9 cellular contexts compared by ENCODE assay signal in genomic region chr22:17570851-17571631, GRCh38. TPM values are rescaled to one million over a fixed set of nuclear protein-coding genes. Genes with fewer than 3 reads are reported as not detected.
DNase-seq lines count a peak whose midpoint lies in the region; ATAC-seq and TF ChIP-seq lines count a peak whose summit lies in the region.
"Had no signal": no experiment of that assay in that cellular context is flagged by ENCODE, and none has a peak within 500 bp of the region (broad histone marks: within the 10 kb centered on the region; RNA-seq: fewer than 3 reads in every experiment).

No MANE protein-coding gene starts in this region.

- H4K91ac ChIP-seq in trophoblast cell (ENCODE audit: low read depth, low read length) = peak overlapping the region; percentile 9

- peak; percentile 88 to 92 for ATAC-seq in left cardiac atrium

- H3K14ac ChIP-seq in trophoblast cell (ENCODE audit: low read length) = no peak overlapping the region

- no TSS peak for BruUV-seq in OCI-LY7 (replicated peaks; lab: Mats Ljungman, UMichigan)

- H3K79me2 ChIP-seq in trophoblast cell (ENCODE audit: control insufficient read depth, insufficient read depth, low read length, poor library complexity) (peaks cover under 1% of the 10 kb centered on the region), MM.1S (ENCODE audit: low read length) (no peaks in the 10 kb centered on the region), OCI-LY7 (ENCODE audit: insufficient read depth, low read depth, low read length) (no peaks in the 10 kb centered on the region)

- intact Hi-C loops in left cardiac atrium (cut with DNase I) (no loop called here), OCI-LY7 (cut with micrococcal nuclease; ENCODE audit: unreplicated experiment) (no loop called here)

- no peaks in the 10 kb centered on the region for H3K79me1 ChIP-seq in trophoblast cell (ENCODE audit: low read length)

- no peak overlapping the region for H3K18ac ChIP-seq in trophoblast cell (ENCODE audit: low read length)

- H2BK5ac ChIP-seq in trophoblast cell (ENCODE audit: low read depth, low read length, poor library complexity) = no peak overlapping the region

- H2BK12ac ChIP-seq in trophoblast cell (ENCODE audit: low read length) = no peak overlapping the region

- no peak overlapping the region for H4K12ac ChIP-seq in trophoblast cell (ENCODE audit: low read depth, low read length)

- no peak overlapping the region for H3K27ac ChIP-seq in trophoblast cell (ENCODE audit: low read depth, low read length)
- H3K27ac ChIP-seq in MM.1S (ENCODE audit: low read length) = no peak overlapping the region
- no peak overlapping the region for H3K27ac ChIP-seq in OCI-LY7 (ENCODE audit: low read depth, low read length, poor library complexity, severe bottlenecking)

- H3K4me2 ChIP-seq in trophoblast cell (ENCODE audit: low read length) (no peak overlapping the region), MM.1S (ENCODE audit: low read depth, low read length) (no peak overlapping the region), OCI-LY7 (ENCODE audit: low read length) (no peak overlapping the region)

- H3F3A ChIP-seq in MM.1S (ENCODE audit: insufficient read depth, low read length) = no peaks in the 10 kb centered on the region

- H3K4me1 ChIP-seq in trophoblast cell (ENCODE audit: control insufficient read depth in 1 of 2, insufficient read depth in 2 of 2, low read length in 2 of 2) = peaks cover 16 to 20% of the 10 kb centered on the region in 2 experiments
- H3K4me1 ChIP-seq in MM.1S (ENCODE audit: low read length) = no peaks in the 10 kb centered on the region
- no peaks in the 10 kb centered on the region for H3K4me1 ChIP-seq in OCI-LY7 (ENCODE audit: insufficient read depth, low read length, poor library complexity, severe bottlenecking)

- TF ChIP-seq CTCF in BJ (IDR thresholded peaks at IDR 0.05; ENCODE audit: insufficient read depth, low read depth, low read length) = no peak
- TF ChIP-seq CTCF in astrocyte of the cerebellum (IDR thresholded peaks at IDR 0.05; ENCODE audit: low read depth, low read length, missing control alignments) = no peak
- TF ChIP-seq CTCF in GM13977 (IDR thresholded peaks at IDR 0.05; ENCODE audit: extremely low read depth, insufficient read depth, missing control alignments) = no peak
- TF ChIP-seq CTCF in MM.1S (IDR thresholded peaks at IDR 0.05; ENCODE audit: low read length) = no peak
- TF ChIP-seq CTCF in OCI-LY7 (conservative IDR thresholded peaks at IDR 0.05; ENCODE audit: low read length) = no peak

- H3K9me3 ChIP-seq in trophoblast cell (ENCODE audit: insufficient read depth, low read depth, low read length) (no peaks in the 10 kb centered on the region), MM.1S (replicated peaks; ENCODE audit: insufficient read depth, low read length) (no peaks in the 10 kb centered on the region), OCI-LY7 (ENCODE audit: low read length) (no peaks in the 10 kb centered on the region)

- H3K9ac ChIP-seq in trophoblast cell (ENCODE audit: low read length) (no peak overlapping the region), MM.1S (ENCODE audit: low read length) (no peak overlapping the region)

- no peak overlapping the region for H2BK120ac ChIP-seq in trophoblast cell (ENCODE audit: insufficient read depth, low read length, poor library complexity)

- CTCF ChIA-PET in BJ (lab: Yijun Ruan, JAX) (interaction anchor here (0.7 to 1.6 kb wide), 3 partner anchors 12 to 259 kb away, joined by 3 to 5 read pairs (median 3); no protein-coding TSS in a partner anchor), OCI-LY7 (lab: Charles Lee; ENCODE audit: unreplicated experiment) (no interaction called here)

- H2AK5ac ChIP-seq in trophoblast cell (ENCODE audit: low read length) = no peak overlapping the region

- WGBS in trophoblast cell (ENCODE audit: extremely low coverage, insufficient coverage, insufficient read length) = no CpG with 5 or more reads among the region's 21 CpGs

- H4K20me1 ChIP-seq in MM.1S (ENCODE audit: insufficient read depth, low read length) (no peaks in the 10 kb centered on the region), OCI-LY7 (ENCODE audit: insufficient read depth, low read length) (no peaks in the 10 kb centered on the region)

- POLR2A ChIA-PET in BJ (lab: Charles Lee) (interaction anchor here (0.6 kb wide), 1 partner anchor 18 kb away, joined by 5 read pairs; no protein-coding TSS in a partner anchor), OCI-LY7 (lab: Charles Lee) (no interaction called here)

- no peaks in the 10 kb centered on the region for H3K9me2 ChIP-seq in MM.1S (replicated peaks; ENCODE audit: insufficient read depth, low read length)
- H3K9me2 ChIP-seq in OCI-LY7 (ENCODE audit: insufficient read depth, low read length) = no peaks in the 10 kb centered on the region

- in situ Hi-C loops in astrocyte of the cerebellum (cut with HindIII; ENCODE audit: low sequenced_read_pairs) = no loop called here
- in situ Hi-C loops in GM13977 (cut with MboI; ENCODE audit: low pct_unique_long_range_greater_than_20kb, low sequenced_read_pairs, unreplicated experiment) = no loop called here

- H3K36me3 ChIP-seq in BJ (ENCODE audit: control insufficient read depth, insufficient read depth, low read length) = peaks cover 1% of the 10 kb centered on the region; the same call in 1 of the 2 replicates
- no peaks in the 10 kb centered on the region for H3K36me3 ChIP-seq in trophoblast cell (ENCODE audit: control insufficient read depth in 1 of 2, insufficient read depth in 2 of 2, low read length in 2 of 2)
- H3K36me3 ChIP-seq in MM.1S (replicated peaks; ENCODE audit: insufficient read depth, low read length) = no peaks in the 10 kb centered on the region
- no peaks in the 10 kb centered on the region for H3K36me3 ChIP-seq in OCI-LY7 (ENCODE audit: insufficient read depth, low read length)

- H4K8ac ChIP-seq in trophoblast cell (ENCODE audit: low read depth, low read length) = no peak overlapping the region

- H3K4me3 ChIP-seq in BJ (ENCODE audit: low read depth, low read length) (peak overlapping the region; percentile 45), astrocyte of the cerebellum (ENCODE audit: low read depth, low read length) (peak overlapping the region; percentile 19), trophoblast cell (ENCODE audit: low read depth, low read length) (no peak overlapping the region), MM.1S (ENCODE audit: low read length) (no peak overlapping the region), OCI-LY7 (ENCODE audit: low read depth, low read length, poor library complexity, severe bottlenecking) (no peak overlapping the region)

- H2AFZ ChIP-seq in trophoblast cell (ENCODE audit: insufficient read depth, low read length, poor library complexity) = no peak overlapping the region
- no peak overlapping the region for H2AFZ ChIP-seq in MM.1S (ENCODE audit: low read length)
- no peak overlapping the region for H2AFZ ChIP-seq in OCI-LY7 (ENCODE audit: low read length)

- DNase-seq in BJ (ENCODE audit: low read depth) = peak; percentile 49
- DNase-seq in astrocyte of the cerebellum (ENCODE audit: low read depth) = peak; percentile 64
- peak; percentile 90 for DNase-seq in left cardiac atrium
- peak in 1 of 2 donors; percentile 33 for DNase-seq in trophoblast cell
- DNase-seq in NCI-H345 treated with DMSO at 0.1 percent for 48 hours (lab: John Stamatoyannopoulos, UW; ENCODE audit: unreplicated experiment) = no peak
- no peak for DNase-seq in GM13977 (ENCODE audit: low spot score)
- no peak for DNase-seq in MM.1S
- no peak for DNase-seq in OCI-LY7 (ENCODE audit: low spot score)
- DNase-seq: NCI-H2171 had no signal

- no peak overlapping the region for H3K23ac ChIP-seq in trophoblast cell (ENCODE audit: low read length)

- H3K27me3 ChIP-seq in BJ (ENCODE audit: control insufficient read depth, insufficient read depth, low read length) = no peaks in the 10 kb centered on the region
- no peaks in the 10 kb centered on the region for H3K27me3 ChIP-seq in trophoblast cell (ENCODE audit: insufficient read depth, low read length)
- H3K27me3 ChIP-seq in MM.1S (replicated peaks; ENCODE audit: insufficient read depth, low read length) = no peaks in the 10 kb centered on the region; the same call in 1 of the 2 replicates

- no peak overlapping the region for H3K4ac ChIP-seq in trophoblast cell (ENCODE audit: low read depth, low read length)

RNA-seq across cellular contexts. Expression of gene SLC25A18, which starts 7.7 kb away (rescaled TPM):
- 0.07 TPM in 1 of 2 replicates, not detected in the other for polyA plus RNA-seq in BJ (2011; rRNA removed)
- polyA minus RNA-seq in BJ (2011; rRNA and poly(A)+ RNA removed) = not detected in 2 replicates
- total RNA-seq in left cardiac atrium = 1 to 10 TPM; 1.6 to 3.6 TPM
- polyA plus RNA-seq in trophoblast cell (2013) = 0.31 and 0.37 TPM in 2 replicates
- not detected in 2 replicates for total RNA-seq in OCI-LY7 (2014; rRNA removed; shearing (Covaris generic))
- not detected in 2 replicates for total RNA-seq in OCI-LY7 (2022)

RNA-seq across cellular contexts. Expression of gene ATP6V1E1, which starts 57.5 kb away (rescaled TPM):
- 140 and 160 TPM in 2 replicates for polyA plus RNA-seq in BJ (2011; rRNA removed)
- 39.6 and 51.1 TPM in 2 replicates for polyA minus RNA-seq in BJ (2011; rRNA and poly(A)+ RNA removed)
- total RNA-seq in left cardiac atrium = 100 to 1,000 TPM; 142 to 191 TPM
- 173 and 177 TPM in 2 replicates for polyA plus RNA-seq in trophoblast cell (2013)
- total RNA-seq in OCI-LY7 (2014; rRNA removed; shearing (Covaris generic)) = 82.2 and 86.5 TPM in 2 replicates
- 100 and 108 TPM in 2 replicates for total RNA-seq in OCI-LY7 (2022)

Comparison
In these comparisons a context has a peak if more than half of its experiments do, and no peak if none do; other contexts are left out.
1. DNase-seq: peak in BJ (single experiment), astrocyte of the cerebellum (single experiment) and left cardiac atrium (single experiment); none in NCI-H345 treated with DMSO at 0.1 percent for 48 hours (single experiment), GM13977 (single experiment), MM.1S (single experiment) and OCI-LY7 (single experiment).
2. H3K4me3 ChIP-seq: peak in BJ (single experiment) and astrocyte of the cerebellum (single experiment); none in trophoblast cell (single experiment), MM.1S (single experiment) and OCI-LY7 (single experiment).